20 cellular contexts compared by ENCODE assay signal in genomic region chr2:50291535-50291934, GRCh38.
"Had no signal": no experiment of that assay in that cellular context is flagged by ENCODE, and none has a peak within 500 bp of the region (broad histone marks: within the 10 kb centered on the region; RNA-seq: fewer than 3 reads in every experiment).

No MANE protein-coding gene starts in this region.

- DNase-seq: KBM-7, MG63, NCI-H1092, NCI-H1105 treated with DMSO at 0.1 percent for 48 hours, NCI-H1417 treated with DMSO at 0.1 percent for 48 hours, NCI-H146, NCI-H1694 treated with DMSO at 0.1 percent for 48 hours, NCI-H1930, NCI-H2081, NCI-H2171, NCI-H345, NCI-H524, NCI-H526 treated with DMSO at 0.1 percent for 48 hours, NCI-H748 treated with DMSO at 0.1 percent for 48 hours, Right ventricle myocardium superior, RPMI8226, SIG-M5 had no signal

- H3K27ac ChIP-seq: SJSA1, SK-N-MC had no signal

- H3K4me3 ChIP-seq: MG63, SJSA1, SK-N-MC had no signal

- FAIRE-seq: RCC 7860 had no signal

- H3K9me3 ChIP-seq: MG63, SJSA1 had no signal

- H3K4me1 ChIP-seq: SJSA1 had no signal

- H3K27me3 ChIP-seq: MG63, SJSA1 had no signal

- H3K36me3 ChIP-seq: MG63, SJSA1 had no signal
